Comparison of ENCODE assay signal across 8 cellular contexts in the genomic region with DNA sequence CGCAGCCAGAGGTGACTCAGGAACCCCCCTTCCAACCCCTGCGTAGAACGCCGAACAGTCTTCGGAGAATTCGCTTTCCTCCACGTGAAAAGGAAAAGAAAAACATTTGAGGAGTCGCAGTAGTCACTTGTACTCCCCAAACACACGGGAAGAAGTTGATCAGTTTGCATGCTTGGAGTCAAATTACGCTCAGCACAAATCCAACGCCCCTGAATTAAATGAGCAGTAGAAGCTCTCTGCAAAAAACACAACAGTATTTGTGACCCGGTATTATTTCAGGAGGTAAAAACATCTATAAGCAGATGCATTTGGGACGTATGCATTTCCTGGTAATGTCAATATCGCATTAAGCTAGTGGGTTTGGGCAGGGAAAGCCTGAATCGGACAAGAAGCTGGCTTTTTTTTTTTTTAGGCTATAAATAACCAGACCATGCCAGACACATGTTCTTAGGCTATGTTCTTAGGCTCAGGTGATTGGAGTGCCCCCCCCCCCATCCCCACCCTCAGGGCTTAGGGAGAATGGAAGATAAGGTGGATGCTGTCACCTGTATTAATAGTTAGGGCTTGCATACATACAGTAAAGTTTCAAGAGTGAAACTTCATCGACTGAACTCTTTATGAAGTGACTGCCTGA.
DNase-seq lines count a peak whose midpoint lies in the region; ATAC-seq lines count a peak whose summit lies in the region.

No MANE protein-coding gene starts in this region.

- peaks cover 19% of the 10 kb centered on the region for H3K27me3 Mint-ChIP-seq in activated naive CD4-positive, alpha-beta T cell treated with anti-CD3 and anti-CD28 coated beads, Interleukin-2, amount 10 ng/mL, durations not matched to agents 7 days and 5 days
- H3K27me3 Mint-ChIP-seq in effector memory CD8-positive, alpha-beta T cell = peaks cover 6 to 18% of the 10 kb centered on the region in 2 donors

- no peaks in the 10 kb centered on the region for H3K36me3 ChIP-seq in muscle layer of duodenum (ENCODE audit: control insufficient read depth in 1 of 2, insufficient read depth in 2 of 2, low read length in 2 of 2)

- H3K27ac Mint-ChIP-seq in activated naive CD4-positive, alpha-beta T cell treated with anti-CD3 and anti-CD28 coated beads, Interleukin-2, amount 10 ng/mL, durations not matched to agents 7 days and 5 days = peak overlapping the region; percentile 89
- peak overlapping the region; percentile 97 to 99 for H3K27ac Mint-ChIP-seq in effector memory CD8-positive, alpha-beta T cell

- CTCF ChIA-PET in activated naive CD4-positive, alpha-beta T cell treated with anti-CD3 and anti-CD28 coated beads, Interleukin-2, amount 10 ng/mL, durations not matched to agents 7 days and 5 days (lab: Charles Lee) = interaction anchor here (0.6 to 2.3 kb wide), 9 partner anchors 10 to 556 kb away, joined by 3 to 7 read pairs (median 4); no protein-coding TSS in a partner anchor

- no peaks in the 10 kb centered on the region for H3K9me3 ChIP-seq in muscle layer of duodenum (ENCODE audit: control insufficient read depth in 1 of 2, low read length in 2 of 2)

- DNase-seq in activated naive CD4-positive, alpha-beta T cell treated with anti-CD3 and anti-CD28 coated beads, Interleukin-2, amount 10 ng/mL, durations not matched to agents 7 days and 5 days = no peak
- no peak for DNase-seq in activated naive CD4-positive, alpha-beta T cell treated with Interleukin-2 at 50 U/mL for 16 hours
- DNase-seq in RKO (ENCODE audit: low spot score) (peak; percentile 43), SHP77 treated with DMSO at 0.1 percent for 48 hours (lab: John Stamatoyannopoulos, UW) (no peak)
- no peak for DNase-seq in effector memory CD8-positive, alpha-beta T cell
- no peak for DNase-seq in NK-92 treated with Interleukin-12 subunit alpha and Interleukin-12 subunit beta, amount 100 ng/mL, for 24 hours (lab: John Stamatoyannopoulos, UW)

- H3K4me1 ChIP-seq in muscle layer of duodenum (ENCODE audit: control insufficient read depth in 1 of 2, insufficient read depth in 2 of 2, low read length in 2 of 2) = peaks cover 0 to 9% of the 10 kb centered on the region in 2 donors

- no peak for ATAC-seq in effector memory CD8-positive, alpha-beta T cell (replicated peaks)
- ATAC-seq in GM21576 (IDR thresholded peaks at IDR 0.05; ENCODE audit: unreplicated experiment) = no peak

- no peaks in the 10 kb centered on the region for H3K9me3 Mint-ChIP-seq in activated naive CD4-positive, alpha-beta T cell treated with anti-CD3 and anti-CD28 coated beads, Interleukin-2, amount 10 ng/mL, durations not matched to agents 7 days and 5 days
- no peaks in the 10 kb centered on the region for H3K9me3 Mint-ChIP-seq in effector memory CD8-positive, alpha-beta T cell

- H3K27me3 ChIP-seq in muscle layer of duodenum (ENCODE audit: low read depth, low read length) = no peaks in the 10 kb centered on the region

- H3K4me3 Mint-ChIP-seq in activated naive CD4-positive, alpha-beta T cell treated with anti-CD3 and anti-CD28 coated beads, Interleukin-2, amount 10 ng/mL, durations not matched to agents 7 days and 5 days = peak overlapping the region; percentile 86
- peak overlapping the region; percentile 99 for H3K4me3 Mint-ChIP-seq in effector memory CD8-positive, alpha-beta T cell

- peak overlapping the region; percentile 68 for H3K27ac ChIP-seq in muscle layer of duodenum (ENCODE audit: low read length)

- H3K36me3 Mint-ChIP-seq in activated naive CD4-positive, alpha-beta T cell treated with anti-CD3 and anti-CD28 coated beads, Interleukin-2, amount 10 ng/mL, durations not matched to agents 7 days and 5 days = no peaks in the 10 kb centered on the region
- peaks cover 14% of the 10 kb centered on the region for H3K36me3 Mint-ChIP-seq in effector memory CD8-positive, alpha-beta T cell (ENCODE audit: insufficient read depth)

- H3K4me1 Mint-ChIP-seq in activated naive CD4-positive, alpha-beta T cell treated with anti-CD3 and anti-CD28 coated beads, Interleukin-2, amount 10 ng/mL, durations not matched to agents 7 days and 5 days = peaks cover 37% of the 10 kb centered on the region
- peaks cover 17 to 23% of the 10 kb centered on the region in 2 donors for H3K4me1 Mint-ChIP-seq in effector memory CD8-positive, alpha-beta T cell (ENCODE audit: low read depth in 2 of 2)

- peak overlapping the region; percentile 89 to 98 for H3K4me3 ChIP-seq in muscle layer of duodenum (ENCODE audit: low read depth in 1 of 2, low read length in 2 of 2)
